ENCODE assay signal across 19 cellular contexts in genomic region chr17:79976451-79976850, GRCh38. TPM values are rescaled to one million over a fixed set of nuclear protein-coding genes. Genes with fewer than 3 reads are reported as not detected.
"Had no signal": no experiment of that assay in that cellular context is flagged by ENCODE, and none has a peak within 500 bp of the region (broad histone marks: within the 10 kb centered on the region; RNA-seq: fewer than 3 reads in every experiment).

No MANE protein-coding gene starts in this region.

- FAIRE-seq: colon, endometrium had no signal

- H3K9me3 ChIP-seq: left ventricle myocardium inferior, mucosa of descending colon, ovary, right lobe of liver had no signal

- H3K27ac ChIP-seq: left ventricle myocardium inferior, right lobe of liver had no signal

- ATAC-seq: mucosa of descending colon; naive thymus-derived CD4-positive, alpha-beta T cell; stimulated activated effector memory CD8-positive, alpha-beta T cell treated with anti-CD3 and anti-CD28 coated beads, Interleukin-12 subunit alpha, Interleukin-12 subunit beta, amount 100 ng/mL, for 72 hours had no signal

- H3K36me3 ChIP-seq: ovary had no signal

- H3K4me3 ChIP-seq: left ventricle myocardium inferior, mucosa of descending colon, ovary, right lobe of liver had no signal

- DNase-seq: activated CD4-positive, alpha-beta T cell treated with anti-CD3 and anti-CD28 coated beads, Interleukin-2, amount 50 U/mL, for 1 hour; activated CD4-positive, CD25-positive, alpha-beta regulatory T cell treated with anti-CD3 and anti-CD28 coated beads, Interleukin-2, amount 50 U/mL, for 72 hours; activated CD8-positive, alpha-beta memory T cell treated with anti-CD3 and anti-CD28 coated beads, Interleukin-2, amount 50 U/mL, for 48 hours; amygdala; caudate nucleus; erythroblast; foreskin melanocyte; hypothalamus; left ventricle myocardium inferior; stimulated activated CD4-positive, alpha-beta T cell treated with anti-CD3 and anti-CD28 coated beads, Interleukin-4, amount 100 ng/mL, for 24 hours; T1000 had no signal

- H3K4me1 ChIP-seq: left ventricle myocardium inferior had no signal

- H3K27me3 ChIP-seq: ovary, right lobe of liver had no signal

RNA-seq across cellular contexts. Expression of gene CCDC40, which starts 60.0 kb away (rescaled TPM):
- total RNA-seq: T-helper 1 cell treated with Interleukin-12 subunit alpha and Interleukin-12 subunit beta and Interleukin-4 antibody, amounts not matched to agents 30 ng/mL and 1 ng/mL, for 36 hours had no signal
- polyA plus RNA-seq: naive thymus-derived CD4-positive, alpha-beta T cell had no signal
